Comparison of ENCODE assay signal across 18 cellular contexts in the genomic region with DNA sequence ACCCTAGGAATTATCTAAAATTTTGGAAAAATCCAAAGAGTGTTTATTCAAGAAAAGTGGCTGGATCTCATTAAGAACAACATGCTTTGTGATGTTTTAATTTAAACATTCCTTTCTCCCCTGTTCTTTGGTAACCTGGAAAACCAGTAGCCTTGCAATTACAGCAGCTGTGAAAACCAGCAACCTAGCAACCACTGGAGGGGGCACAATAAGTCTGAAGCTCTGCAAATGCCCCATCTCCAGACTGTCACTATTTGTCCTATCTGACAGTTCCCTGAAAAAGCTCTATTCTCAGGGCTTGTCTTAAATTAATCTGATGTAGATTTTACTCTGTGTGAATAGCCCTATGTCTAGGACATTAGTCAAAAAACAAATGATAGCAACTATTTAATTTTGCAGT.
A peak's percentile ranks its signal among the peaks of the same experiment; 100 is the strongest.
DNase-seq lines count a peak whose midpoint lies in the region; FAIRE-seq and TF ChIP-seq lines count a peak whose summit lies in the region.
"Had no signal": no experiment of that assay in that cellular context is flagged by ENCODE, and none has a peak within 500 bp of the region (broad histone marks: within the 10 kb centered on the region; RNA-seq: fewer than 3 reads in every experiment).

No MANE protein-coding gene starts in this region.

- H3K27me3 ChIP-seq in endodermal cell (ENCODE audit: control insufficient read depth, insufficient read depth, low read length, poor library complexity, severe bottlenecking), result no peaks in the 10 kb centered on the region
- no peaks in the 10 kb centered on the region for H3K27me3 ChIP-seq in small intestine (ENCODE audit: control insufficient read depth in 2 of 2, insufficient read depth in 2 of 2, low read length in 2 of 2)
- H3K27me3 ChIP-seq: BLaER1 treated with 17β-estradiol and CSF1 and Interleukin-3, amounts not matched to agents 10 nM and 100 nM had no signal

- no peaks in the 10 kb centered on the region for H3K27me3 Mint-ChIP-seq in endodermal cell (ENCODE audit: insufficient read depth)

- no peak overlapping the region for H3K27ac Mint-ChIP-seq in endodermal cell
- H3K27ac Mint-ChIP-seq: T-cell had no signal

- no peak overlapping the region for H3K9ac ChIP-seq in endodermal cell (ENCODE audit: extremely low read depth, low read length, poor library complexity, severe bottlenecking)
- H3K9ac ChIP-seq: BLaER1 treated with 17β-estradiol and CSF1 and Interleukin-3, amounts not matched to agents 10 nM and 100 nM; SK-N-SH had no signal

- H3K4me3 ChIP-seq in LNCaP clone FGC (ENCODE audit: low read depth, low read length) (no peak overlapping the region), endodermal cell (ENCODE audit: low read length) (no peak overlapping the region), small intestine (ENCODE audit: low read depth in 1 of 2, low read length in 2 of 2) (no peak overlapping the region)
- H3K4me3 ChIP-seq: BLaER1 treated with 17β-estradiol and CSF1 and Interleukin-3, amounts not matched to agents 10 nM and 100 nM; GM12878 had no signal

- FAIRE-seq in small intestine (lab: Jason Lieb, UNC), result no peak
- FAIRE-seq: GM12878 had no signal

- TF ChIP-seq CTCF in LNCaP clone FGC (IDR thresholded peaks at IDR 0.05; ENCODE audit: control insufficient read depth, extremely low read depth, insufficient read depth), result 0 out of 2 replicates have a peak, but pooled peaks have one; percentile 5
- TF ChIP-seq CTCF in endodermal cell (conservative IDR thresholded peaks at IDR 0.05), result peak; percentile 47

- H3K9me3 ChIP-seq in endodermal cell (ENCODE audit: control insufficient read depth, low read length) (no peaks in the 10 kb centered on the region), small intestine (ENCODE audit: control insufficient read depth, low read depth) (no peaks in the 10 kb centered on the region)
- H3K9me3 ChIP-seq: BLaER1 treated with 17β-estradiol and CSF1 and Interleukin-3, amounts not matched to agents 10 nM and 100 nM; SK-N-SH had no signal

- H3K36me3 Mint-ChIP-seq in endodermal cell (ENCODE audit: low read depth), result no peaks in the 10 kb centered on the region
- H3K36me3 Mint-ChIP-seq: T-cell had no signal

- peak overlapping the region; percentile 66 for H3K27ac ChIP-seq in endodermal cell (ENCODE audit: low read depth, low read length)
- H3K27ac ChIP-seq in small intestine (ENCODE audit: low read depth in 1 of 2, low read length in 1 of 2), result no peak overlapping the region
- H3K27ac ChIP-seq: BLaER1 treated with 17β-estradiol and CSF1 and Interleukin-3, amounts not matched to agents 10 nM and 100 nM had no signal

- H3K4me1 Mint-ChIP-seq in endodermal cell, result no peaks in the 10 kb centered on the region
- H3K4me1 Mint-ChIP-seq: T-cell had no signal

- H3K36me3 ChIP-seq in endodermal cell (ENCODE audit: control insufficient read depth, insufficient read depth, low read length), result no peaks in the 10 kb centered on the region
- H3K36me3 ChIP-seq in small intestine (ENCODE audit: control insufficient read depth in 2 of 2, insufficient read depth in 2 of 2, low read length in 2 of 2), result no peaks in the 10 kb centered on the region
- H3K36me3 ChIP-seq: BLaER1 treated with 17β-estradiol and CSF1 and Interleukin-3, amounts not matched to agents 10 nM and 100 nM had no signal

- no peaks in the 10 kb centered on the region for H3K4me1 ChIP-seq in endodermal cell (ENCODE audit: control insufficient read depth, insufficient read depth, low read length)
- no peaks in the 10 kb centered on the region for H3K4me1 ChIP-seq in small intestine (ENCODE audit: control insufficient read depth in 2 of 2, insufficient read depth in 1 of 2, low read depth in 1 of 2, low read length in 1 of 2)
- H3K4me1 ChIP-seq: BLaER1 treated with 17β-estradiol and CSF1 and Interleukin-3, amounts not matched to agents 10 nM and 100 nM had no signal

- DNase-seq in NCI-H82 (lab: John Stamatoyannopoulos, UW) (peak; percentile 3), NCI-H82 treated with DMSO at 0.1 percent for 48 hours (lab: John Stamatoyannopoulos, UW; ENCODE audit: unreplicated experiment) (no peak), LNCaP clone FGC (ENCODE audit: low read depth) (no peak), endodermal cell (no peak), small intestine (no peak), NCI-H524 (lab: John Stamatoyannopoulos, UW) (no peak), OCI-M2 (lab: John Stamatoyannopoulos, UW; ENCODE audit: unreplicated experiment) (no peak)
- DNase-seq: KG1, NCI-H1436, NCI-H2081 treated with DMSO at 0.1 percent for 48 hours, NCI-H2227 treated with DMSO at 0.1 percent for 48 hours, NCI-H510A treated with DMSO at 0.1 percent for 48 hours, RPMI8226, SHP77 treated with DMSO at 0.1 percent for 48 hours, SK-N-SH, T-cell had no signal

- no peak overlapping the region for H3K4me3 Mint-ChIP-seq in endodermal cell
- H3K4me3 Mint-ChIP-seq: T-cell had no signal

- H3K9me3 Mint-ChIP-seq in endodermal cell, result peaks cover 10% of the 10 kb centered on the region
